In genomic region chr10:93993782-93994668, GRCh38 we compare ENCODE assay signal across 8 cellular contexts. TPM values are rescaled to one million over a fixed set of nuclear protein-coding genes. Genes with fewer than 3 reads are reported as not detected.
DNase-seq lines count a peak whose midpoint lies in the region; ATAC-seq and TF ChIP-seq lines count a peak whose summit lies in the region.

PLCE1 (plus strand) TSS chr10:93993931; CDS start chr10:94031047, 37,116 bp downstream.

- H3K27me3 ChIP-seq in brain microvascular endothelial cell (replicated peaks), result no peaks in the 10 kb centered on the region
- H3K27me3 ChIP-seq in skeletal muscle tissue (ENCODE audit: control insufficient read depth in 3 of 3, insufficient read depth in 3 of 3, low read length in 3 of 3), result no peaks in the 10 kb centered on the region

- peak within 1 kb of the TSS; percentile 57 to 76 (median 73) for H3K9ac ChIP-seq in skeletal muscle tissue (ENCODE audit: low read depth in 1 of 3, low read length in 3 of 3)

- ATAC-seq in GM21390 (IDR thresholded peaks at IDR 0.05; ENCODE audit: unreplicated experiment) (peak; percentile 75), HG03354 (IDR thresholded peaks at IDR 0.05; ENCODE audit: poor library complexity, severe bottlenecking, unreplicated experiment) (no peak)

- H3K27ac ChIP-seq in brain microvascular endothelial cell (no peak within 1 kb of the TSS), skeletal muscle tissue (ENCODE audit: low read depth, low read length) (peak within 1 kb of the TSS; percentile 70)

- TF ChIP-seq CTCF in brain microvascular endothelial cell (IDR thresholded peaks at IDR 0.05; ENCODE audit: low read depth, low read length, missing control alignments), result no peak

- in situ Hi-C loops in brain microvascular endothelial cell (cut with HindIII; ENCODE audit: low pct_ligation_motif_present, low sequenced_read_pairs), result no loop called here

- no peaks in the 10 kb centered on the region for H3K9me3 ChIP-seq in skeletal muscle tissue (ENCODE audit: control insufficient read depth in 3 of 3, low read length in 3 of 3)

- DNase-seq in COR-L47 (lab: John Stamatoyannopoulos, UW) (peak; percentile 40), NCI-H2171 treated with DMSO at 0.1 percent for 48 hours (lab: John Stamatoyannopoulos, UW) (peak; percentile 46), brain microvascular endothelial cell (no peak), iPS-NIHi7 (ENCODE audit: extremely low spot score) (peak; percentile 64), SKM-1 (lab: John Stamatoyannopoulos, UW; ENCODE audit: unreplicated experiment) (no peak)

- no peaks in the 10 kb centered on the region for H3K36me3 ChIP-seq in brain microvascular endothelial cell (replicated peaks)
- no peaks in the 10 kb centered on the region for H3K36me3 ChIP-seq in skeletal muscle tissue (ENCODE audit: control insufficient read depth in 3 of 3, insufficient read depth in 3 of 3, low read length in 3 of 3)

- peaks cover 11 to 34% (median 16%) of the 10 kb centered on the region in 3 donors for H3K4me1 ChIP-seq in skeletal muscle tissue (ENCODE audit: control insufficient read depth in 3 of 3, insufficient read depth in 3 of 3, low read length in 3 of 3)

- H3K4me3 ChIP-seq in brain microvascular endothelial cell (ENCODE audit: low read depth, low read length), result peak within 1 kb of the TSS; percentile 73
- H3K4me3 ChIP-seq in skeletal muscle tissue (ENCODE audit: low read length in 3 of 3), result peak within 1 kb of the TSS; percentile 76 to 77 (median 77)

RNA-seq across cellular contexts. Expression of gene PLCE1, which starts in this region (rescaled TPM):
- total RNA-seq in skeletal muscle tissue, result 29.2 TPM

Comparison
In these comparisons a context has a peak if more than half of its experiments do, and no peak if none do; other contexts are left out.
1. DNase-seq: peak in COR-L47 (single experiment), NCI-H2171 treated with DMSO at 0.1 percent for 48 hours (single experiment) and iPS-NIHi7 (single experiment); none in brain microvascular endothelial cell (single experiment) and SKM-1 (single experiment).